8 cellular contexts compared by ENCODE assay signal in the genomic region with DNA sequence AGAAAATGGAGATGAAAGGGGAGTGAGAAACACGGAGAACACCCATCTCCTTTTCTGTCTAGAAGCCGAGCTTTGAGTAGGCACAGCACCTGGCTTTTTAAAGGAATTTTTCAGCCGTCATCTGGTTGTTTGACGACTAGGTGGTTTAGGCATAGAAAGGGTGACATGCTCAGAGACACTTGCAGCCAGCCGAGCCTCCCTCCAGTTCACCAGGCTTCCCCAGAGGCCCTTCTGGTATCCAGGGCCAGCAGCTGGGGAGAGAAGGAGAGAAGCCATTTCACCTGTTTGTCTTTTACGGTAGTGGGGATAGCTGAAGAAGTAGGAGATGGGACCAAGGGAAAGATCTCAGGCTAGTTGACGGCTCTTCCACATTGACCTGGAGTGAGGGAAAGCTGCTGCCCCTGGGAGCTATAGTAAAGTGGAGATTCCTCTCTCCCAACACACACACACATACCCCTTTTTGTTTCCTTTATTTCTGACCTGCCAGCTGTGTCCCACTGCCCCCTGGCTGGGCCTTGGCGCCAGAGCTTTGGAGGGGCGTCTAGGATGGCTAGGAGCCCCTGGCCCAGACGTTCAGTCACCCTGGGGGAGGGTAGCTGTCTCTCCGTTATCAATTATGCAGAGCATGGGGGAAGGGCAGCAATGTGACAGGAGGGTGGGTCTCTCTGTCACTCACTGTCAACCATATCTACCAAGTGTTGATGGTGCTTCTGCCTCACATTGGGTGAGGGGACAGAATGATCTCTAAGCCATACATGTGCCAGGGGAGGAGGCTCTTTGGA. TPM values are rescaled to one million over a fixed set of nuclear protein-coding genes. Genes with fewer than 3 reads are reported as not detected.
A peak's percentile ranks its signal among the peaks of the same experiment; 100 is the strongest.
DNase-seq lines count a peak whose midpoint lies in the region; ATAC-seq and TF ChIP-seq lines count a peak whose summit lies in the region.

No MANE protein-coding gene starts in this region.

- H3K4me3 Mint-ChIP-seq in activated T-cell treated with anti-CD3 and anti-CD28 coated beads, Interleukin-2, amount 50 U/mL, for 72 hours = peak overlapping the region; percentile 89 to 97

- H3K27ac ChIP-seq in liver (ENCODE audit: low read depth in 1 of 2, low read length in 2 of 2) (peak overlapping the region in 1 of 2 donors; percentile 80), thyroid gland (peak overlapping the region; percentile 85 to 93 (median 91)), foreskin keratinocyte (no peak overlapping the region)

- H3K27me3 Mint-ChIP-seq in activated T-cell treated with anti-CD3 and anti-CD28 coated beads, Interleukin-2, amount 50 U/mL, for 72 hours (ENCODE audit: low read depth) = no peaks in the 10 kb centered on the region

- no peak for TF ChIP-seq RAD21 in liver (IDR thresholded peaks at IDR 0.05)

- H3K9me3 ChIP-seq in adipocyte (ENCODE audit: control insufficient read depth, low read length) (no peaks in the 10 kb centered on the region), liver (ENCODE audit: control insufficient read depth in 4 of 4, low read length in 3 of 4) (no peaks in the 10 kb centered on the region), thyroid gland (no peaks in the 10 kb centered on the region)

- TF ChIP-seq CTCF in liver (IDR thresholded peaks at IDR 0.05; ENCODE audit: low read depth, low read length, missing input control) (no peak), thyroid gland (IDR thresholded peaks at IDR 0.05) (no peak), foreskin keratinocyte (conservative IDR thresholded peaks at IDR 0.05) (no peak)

- peak overlapping the region; percentile 29 for H3K27ac Mint-ChIP-seq in activated T-cell treated with anti-CD3 and anti-CD28 coated beads, Interleukin-2, amount 50 U/mL, for 72 hours

- no peaks in the 10 kb centered on the region for H3K36me3 ChIP-seq in adipocyte (ENCODE audit: control insufficient read depth, insufficient read depth, low read length, severe bottlenecking)
- no peaks in the 10 kb centered on the region for H3K36me3 ChIP-seq in liver (ENCODE audit: control insufficient read depth in 4 of 4, insufficient read depth in 3 of 4, low read depth in 1 of 4, low read length in 3 of 4)
- H3K36me3 ChIP-seq in thyroid gland = no peaks in the 10 kb centered on the region

- H3K4me1 ChIP-seq in adipocyte (ENCODE audit: control insufficient read depth, insufficient read depth, low read length) (peaks cover 43% of the 10 kb centered on the region), liver (ENCODE audit: control insufficient read depth in 4 of 4, insufficient read depth in 4 of 4, low read length in 3 of 4) (peaks cover 2 to 14% (median 8%) of the 10 kb centered on the region in 4 donors), thyroid gland (peaks cover 21 to 32% of the 10 kb centered on the region in 2 donors), foreskin keratinocyte (no peaks in the 10 kb centered on the region)

- peak overlapping the region; percentile 78 for H3K9ac ChIP-seq in adipocyte (ENCODE audit: low read length)
- peak overlapping the region; percentile 4 to 26 for H3K9ac ChIP-seq in liver (ENCODE audit: low read depth in 1 of 2, low read length in 2 of 2)

- WGBS in liver = 45% methylated on average over 11 of the region's 11 CpGs
- WGBS in thyroid gland, 2 donors = 29% methylated on average over 11 of the region's 11 CpGs

- no peak for ATAC-seq in activated T-cell treated with anti-CD3 and anti-CD28 coated beads, Interleukin-2, amount 50 U/mL, for 72 hours (replicated peaks in 1 of 2)
- no peak for ATAC-seq in foreskin keratinocyte

- H3K36me3 Mint-ChIP-seq in activated T-cell treated with anti-CD3 and anti-CD28 coated beads, Interleukin-2, amount 50 U/mL, for 72 hours (ENCODE audit: insufficient read depth in 2 of 2) = peaks cover 0 to 2% of the 10 kb centered on the region in 2 donors

- H3K27me3 ChIP-seq in adipocyte (replicated peaks; ENCODE audit: control insufficient read depth, insufficient read depth, low read length) = no peaks in the 10 kb centered on the region
- H3K27me3 ChIP-seq in liver (ENCODE audit: control insufficient read depth in 4 of 4, insufficient read depth in 4 of 4, low read length in 3 of 4) = no peaks in the 10 kb centered on the region
- no peaks in the 10 kb centered on the region for H3K27me3 ChIP-seq in thyroid gland
- no peaks in the 10 kb centered on the region for H3K27me3 ChIP-seq in foreskin keratinocyte

- no peaks in the 10 kb centered on the region for H3K9me3 Mint-ChIP-seq in activated T-cell treated with anti-CD3 and anti-CD28 coated beads, Interleukin-2, amount 50 U/mL, for 72 hours

- no peak for DNase-seq in activated T-cell treated with anti-CD3 and anti-CD28 coated beads, Interleukin-2, amount 50 U/mL, for 72 hours
- no peak for DNase-seq in activated T-cell treated with anti-CD3 and anti-CD28 coated beads, Interleukin-2, amount 50 U/mL, for 48 hours
- no peak for DNase-seq in adipocyte (ENCODE audit: low read depth)
- DNase-seq in thyroid gland = no peak
- no peak for DNase-seq in SW480 (ENCODE audit: low spot score)
- no peak for DNase-seq in foreskin keratinocyte
- DNase-seq in T1000 (lab: John Stamatoyannopoulos, UW) = no peak

- H3K4me3 ChIP-seq in adipocyte (ENCODE audit: low read length) (peak overlapping the region; percentile 81), liver (ENCODE audit: low read depth in 1 of 3, low read length in 3 of 3) (peak overlapping the region in 2 of 3 donors; percentile 36 to 68), thyroid gland (replicated peaks in 1 of 3) (peak overlapping the region in 1 of 3 donors; percentile 55)

- no peak for TF ChIP-seq POLR2A in thyroid gland (IDR thresholded peaks at IDR 0.05)

- H3K4me1 Mint-ChIP-seq in activated T-cell treated with anti-CD3 and anti-CD28 coated beads, Interleukin-2, amount 50 U/mL, for 72 hours (ENCODE audit: low read depth) = peaks cover 44% of the 10 kb centered on the region

- intact Hi-C loops in thyroid gland (cut with DNase I) = no loop called here

TF ChIP-seq in liver, 16 proteins besides CTCF, POLR2A, EP300 and RAD21 (continues in another document):
- TF ChIP-seq, protein P1, sequence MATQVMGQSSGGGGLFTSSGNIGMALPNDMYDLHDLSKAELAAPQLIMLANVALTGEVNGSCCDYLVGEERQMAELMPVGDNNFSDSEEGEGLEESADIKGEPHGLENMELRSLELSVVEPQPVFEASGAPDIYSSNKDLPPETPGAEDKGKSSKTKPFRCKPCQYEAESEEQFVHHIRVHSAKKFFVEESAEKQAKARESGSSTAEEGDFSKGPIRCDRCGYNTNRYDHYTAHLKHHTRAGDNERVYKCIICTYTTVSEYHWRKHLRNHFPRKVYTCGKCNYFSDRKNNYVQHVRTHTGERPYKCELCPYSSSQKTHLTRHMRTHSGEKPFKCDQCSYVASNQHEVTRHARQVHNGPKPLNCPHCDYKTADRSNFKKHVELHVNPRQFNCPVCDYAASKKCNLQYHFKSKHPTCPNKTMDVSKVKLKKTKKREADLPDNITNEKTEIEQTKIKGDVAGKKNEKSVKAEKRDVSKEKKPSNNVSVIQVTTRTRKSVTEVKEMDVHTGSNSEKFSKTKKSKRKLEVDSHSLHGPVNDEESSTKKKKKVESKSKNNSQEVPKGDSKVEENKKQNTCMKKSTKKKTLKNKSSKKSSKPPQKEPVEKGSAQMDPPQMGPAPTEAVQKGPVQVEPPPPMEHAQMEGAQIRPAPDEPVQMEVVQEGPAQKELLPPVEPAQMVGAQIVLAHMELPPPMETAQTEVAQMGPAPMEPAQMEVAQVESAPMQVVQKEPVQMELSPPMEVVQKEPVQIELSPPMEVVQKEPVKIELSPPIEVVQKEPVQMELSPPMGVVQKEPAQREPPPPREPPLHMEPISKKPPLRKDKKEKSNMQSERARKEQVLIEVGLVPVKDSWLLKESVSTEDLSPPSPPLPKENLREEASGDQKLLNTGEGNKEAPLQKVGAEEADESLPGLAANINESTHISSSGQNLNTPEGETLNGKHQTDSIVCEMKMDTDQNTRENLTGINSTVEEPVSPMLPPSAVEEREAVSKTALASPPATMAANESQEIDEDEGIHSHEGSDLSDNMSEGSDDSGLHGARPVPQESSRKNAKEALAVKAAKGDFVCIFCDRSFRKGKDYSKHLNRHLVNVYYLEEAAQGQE (IDR thresholded peaks at IDR 0.05) = no peak

RNA-seq across cellular contexts. Expression of a gene that starts 5.5 kb away (rescaled TPM):
- total RNA-seq in activated T-cell treated with anti-CD3 and anti-CD28 coated beads, Interleukin-2, amount 50 U/mL, for 72 hours = 10 to 100 TPM; 18.8 to 23.7 TPM
- total RNA-seq in liver (1 to 10 TPM; 1.5 to 2.4 TPM), thyroid gland (10 to 100 TPM in 2 of 4 donors, 1 to 10 TPM in 2; 5.2 to 12.9 (median 10.6) TPM), foreskin keratinocyte (11.3 and 13.3 TPM in 2 replicates)
- polyA plus RNA-seq in liver (1 to 10 TPM in 1 of 2 donors, under 1 TPM in 1; 0.53 to 1.4 TPM), foreskin keratinocyte (10.0 and 10.4 TPM in 2 replicates)

RNA-seq across cellular contexts. Expression of a gene that starts 7.3 kb away (rescaled TPM):
- 10 to 100 TPM; 37.7 to 40.7 TPM for total RNA-seq in activated T-cell treated with anti-CD3 and anti-CD28 coated beads, Interleukin-2, amount 50 U/mL, for 72 hours
- total RNA-seq in liver (10 to 100 TPM; 18.7 to 22.0 TPM), thyroid gland (10 to 100 TPM; 31.2 to 44.8 (median 34.7) TPM), foreskin keratinocyte (46.4 and 48.0 TPM in 2 replicates)
- polyA plus RNA-seq in liver (10 to 100 TPM; 15.7 to 18.1 TPM), foreskin keratinocyte (46.7 and 49.6 TPM in 2 replicates)

RNA-seq across cellular contexts. Expression of a gene that starts 13.5 kb away (rescaled TPM):
- total RNA-seq in activated T-cell treated with anti-CD3 and anti-CD28 coated beads, Interleukin-2, amount 50 U/mL, for 72 hours = 1 to 10 TPM in 1 of 2 donors, not detected in 1; 1.3 TPM
- total RNA-seq in liver (not detected), thyroid gland (not detected), foreskin keratinocyte (not detected in 2 replicates)
- polyA plus RNA-seq in liver (not detected), foreskin keratinocyte (0.18 TPM in 1 of 2 replicates, not detected in the other)

RNA-seq across cellular contexts. Expression of a gene that starts 41.9 kb away (rescaled TPM):
- total RNA-seq in activated T-cell treated with anti-CD3 and anti-CD28 coated beads, Interleukin-2, amount 50 U/mL, for 72 hours = 1,000 to 10,000 TPM; 1,155 to 1,265 TPM
- 100 to 1,000 TPM; 224 to 377 TPM for total RNA-seq in liver
- polyA plus RNA-seq in liver = 100 to 1,000 TPM; 130 to 222 TPM
- total RNA-seq in thyroid gland = 100 to 1,000 TPM; 493 to 555 (median 514) TPM
- total RNA-seq in foreskin keratinocyte = 378 and 396 TPM in 2 replicates
- polyA plus RNA-seq in foreskin keratinocyte = 422 and 510 TPM in 2 replicates

RNA-seq across cellular contexts. Expression of a gene that starts 52.3 kb away (rescaled TPM):
- total RNA-seq in activated T-cell treated with anti-CD3 and anti-CD28 coated beads, Interleukin-2, amount 50 U/mL, for 72 hours = 100 to 1,000 TPM; 109 to 145 TPM
- total RNA-seq in liver = 10 to 100 TPM; 18.2 to 21.3 TPM
- 100 to 1,000 TPM; 101 to 107 TPM for polyA plus RNA-seq in liver
- 10 to 100 TPM; 51.6 to 83.6 (median 68.9) TPM for total RNA-seq in thyroid gland
- total RNA-seq in foreskin keratinocyte = 139 TPM in 2 replicates
- 204 and 208 TPM in 2 replicates for polyA plus RNA-seq in foreskin keratinocyte
